Comparison of ENCODE assay signal across 9 cellular contexts in genomic region chr1:164602480-164603093, GRCh38. TPM values are rescaled to one million over a fixed set of nuclear protein-coding genes. Genes with fewer than 3 reads are reported as not detected.
DNase-seq lines count a peak whose midpoint lies in the region; ATAC-seq and TF ChIP-seq lines count a peak whose summit lies in the region.
"Had no signal": no experiment of that assay in that cellular context is flagged by ENCODE, and none has a peak within 500 bp of the region (broad histone marks: within the 10 kb centered on the region; RNA-seq: fewer than 3 reads in every experiment).

No MANE protein-coding gene starts in this region.

- no peak overlapping the region for H4K91ac ChIP-seq in H9 (ENCODE audit: insufficient read length, low read depth, low read length)

- H3K9me3 ChIP-seq in H9 (ENCODE audit: control insufficient read depth, low read depth, low read length): no peaks in the 10 kb centered on the region

- peak overlapping the region; percentile 91 for H2BK12ac ChIP-seq in H9 (ENCODE audit: insufficient read length, low read depth, low read length)

- peak overlapping the region; percentile 51 to 69 for H3K4me3 Mint-ChIP-seq in H9
- H3K4me3 Mint-ChIP-seq: stimulated activated naive CD8-positive, alpha-beta T cell treated with anti-CD3 and anti-CD28 coated beads, Interleukin-15, Interleukin-2, amounts not matched to agents 100 ng/mL and 50 ng/mL, for 24 hours had no signal

- intact Hi-C loops in left ventricle myocardium superior (cut with micrococcal nuclease): no loop called here

- no peak for TF ChIP-seq CTCF in H9 (conservative IDR thresholded peaks at IDR 0.05)

- peak overlapping the region; percentile 38 for H3K4me2 ChIP-seq in H9 (ENCODE audit: insufficient read depth, insufficient read length, low read length)

- H3K14ac ChIP-seq in H9 (ENCODE audit: insufficient read depth, low read length): no peak overlapping the region

- H2AFZ ChIP-seq in H9 (ENCODE audit: low read length): no peak overlapping the region

- H4K20me1 ChIP-seq in H9 (ENCODE audit: control insufficient read depth, insufficient read depth, insufficient read length): no peaks in the 10 kb centered on the region

- peaks cover 87 to 91% of the 10 kb centered on the region in 2 experiments for H3K4me1 Mint-ChIP-seq in H9

- WGBS in H9 (ENCODE audit: extremely low coverage, insufficient read length, low lambda C conversion rate): no CpG with 5 or more reads among the region's 10 CpGs

- DNase-seq in H9 (peak; percentile 72), left ventricle myocardium superior (peak; percentile 72), HuH-7 (ENCODE audit: low spot score) (no peak), AML-193 (lab: John Stamatoyannopoulos, UW) (no peak), SKM-1 (lab: John Stamatoyannopoulos, UW; ENCODE audit: unreplicated experiment) (no peak)

- no peak overlapping the region for H2BK20ac ChIP-seq in H9 (ENCODE audit: low read depth, low read length, poor library complexity, severe bottlenecking)

- peak; percentile 68 for ATAC-seq in SK-N-SH treated with all-trans-retinoic acid at 6 μM for 48 hours
- peak; percentile 82 for ATAC-seq in left ventricle myocardium superior
- no peak for ATAC-seq in GM19035 (IDR thresholded peaks at IDR 0.05; ENCODE audit: unreplicated experiment)

- H3K56ac ChIP-seq in H9 (ENCODE audit: insufficient read length, low read depth, low read length): no peak overlapping the region

- H3K79me2 ChIP-seq in H9 (ENCODE audit: insufficient read depth, low read length): peaks cover 19% of the 10 kb centered on the region; the same call in 1 of the 2 replicates

- no peak overlapping the region for H4K5ac ChIP-seq in H9 (ENCODE audit: insufficient read length, low read depth, low read length)

- H3K4ac ChIP-seq in H9 (ENCODE audit: low read depth, low read length): no peak overlapping the region

- peaks cover 13 to 21% (median 20%) of the 10 kb centered on the region in 3 experiments; a peak in 5 of 7 replicates for H3K36me3 Mint-ChIP-seq in H9 (ENCODE audit: insufficient read depth in 1 of 3, low read depth in 3 of 3)

- H2BK15ac ChIP-seq in H9 (ENCODE audit: low read depth, low read length): no peak overlapping the region

- peak overlapping the region; percentile 97 to 100 (median 99) for H3K27ac Mint-ChIP-seq in H9
- H3K27ac Mint-ChIP-seq: stimulated activated naive CD8-positive, alpha-beta T cell treated with anti-CD3 and anti-CD28 coated beads, Interleukin-15, Interleukin-2, amounts not matched to agents 100 ng/mL and 50 ng/mL, for 24 hours had no signal

- H2BK120ac ChIP-seq in H9 (ENCODE audit: low read depth, low read length, poor library complexity, severe bottlenecking): no peak overlapping the region

- peak overlapping the region; percentile 94 for H3K27ac ChIP-seq in H9 (ENCODE audit: insufficient read length, low read depth, low read length)
- peak overlapping the region in 17 of 21 experiments; percentile 19 to 75 (median 49) for H3K27ac ChIP-seq in skin epidermis

- H3K23me2 ChIP-seq in H9 (ENCODE audit: insufficient read length, low read depth, low read length, poor library complexity, severe bottlenecking): peaks cover 5% of the 10 kb centered on the region

- no peak overlapping the region for H2AK5ac ChIP-seq in H9 (ENCODE audit: insufficient read length, low read length)

- H3K27me3 Mint-ChIP-seq in H9 (ENCODE audit: low read depth): no peaks in the 10 kb centered on the region

- H3K4me3 ChIP-seq in skin epidermis: peak overlapping the region in 1 of 7 experiments; percentile 14

- peak overlapping the region; percentile 55 for H3K18ac ChIP-seq in H9 (ENCODE audit: insufficient read length, low read depth, low read length)

- no peak overlapping the region for H4K8ac ChIP-seq in H9 (replicated peaks; ENCODE audit: insufficient read length, low read depth, low read length)

- H3T11ph ChIP-seq in H9 (ENCODE audit: low read length): no peak overlapping the region

- H3K9me3 Mint-ChIP-seq in H9: no peaks in the 10 kb centered on the region
- H3K9me3 Mint-ChIP-seq: stimulated activated naive CD8-positive, alpha-beta T cell treated with anti-CD3 and anti-CD28 coated beads, Interleukin-15, Interleukin-2, amounts not matched to agents 100 ng/mL and 50 ng/mL, for 24 hours had no signal

- peak overlapping the region; percentile 35 for H3K9ac ChIP-seq in H9 (ENCODE audit: extremely low read depth, insufficient read length, low read length)

- no peak overlapping the region for H3K23ac ChIP-seq in H9 (ENCODE audit: insufficient read length, low read depth, low read length)

- H3K79me1 ChIP-seq in H9 (ENCODE audit: insufficient read depth, low read depth, low read length, poor library complexity, severe bottlenecking): no peaks in the 10 kb centered on the region

- no peaks in the 10 kb centered on the region for H3K27me3 ChIP-seq in H9 (ENCODE audit: insufficient read depth, low read length)

- H3K4me1 ChIP-seq in H9 (ENCODE audit: insufficient read depth, low read length): peaks cover 18% of the 10 kb centered on the region

- H2BK5ac ChIP-seq in H9 (ENCODE audit: insufficient read length, low read length): no peak overlapping the region

TF ChIP-seq in SK-N-SH treated with all-trans-retinoic acid at 6 μM for 48 hours, 23 proteins besides CTCF, POLR2A, EP300 and RAD21:
- TF ChIP-seq GLIS3 (CRISPR knock-in tag; IDR thresholded peaks at IDR 0.05) (no peak), ZNF70 (CRISPR knock-in tag; IDR thresholded peaks at IDR 0.05) (no peak), CSRNP3 (CRISPR knock-in tag; IDR thresholded peaks at IDR 0.05) (no peak), ISL1 (CRISPR knock-in tag; IDR thresholded peaks at IDR 0.05) (no peak), OSR1 (CRISPR knock-in tag; IDR thresholded peaks at IDR 0.05) (no peak), TCF4 (CRISPR knock-in tag; IDR thresholded peaks at IDR 0.05; ENCODE audit: borderline replicate concordance) (no peak), RARB (CRISPR knock-in tag; IDR thresholded peaks at IDR 0.05) (no peak), ARNTL (CRISPR knock-in tag; IDR thresholded peaks at IDR 0.05; ENCODE audit: borderline replicate concordance, low read depth) (no peak), BACH2 (CRISPR knock-in tag; IDR thresholded peaks at IDR 0.05; ENCODE audit: borderline replicate concordance) (no peak), TOX (CRISPR knock-in tag; IDR thresholded peaks at IDR 0.05; ENCODE audit: borderline replicate concordance) (no peak), CREB5 (CRISPR knock-in tag; IDR thresholded peaks at IDR 0.05; ENCODE audit: low read depth) (no peak), POU6F1 (CRISPR knock-in tag; IDR thresholded peaks at IDR 0.05; ENCODE audit: borderline replicate concordance, low read depth) (no peak)

RNA-seq across cellular contexts. Expression of gene PBX1, which starts 43.6 kb away (rescaled TPM):
- total RNA-seq in H9 (2021) (133 and 142 TPM in 2 replicates), left ventricle myocardium superior (69.6 TPM)

Comparison
In these comparisons a context has a peak if more than half of its experiments do, and no peak if none do; other contexts are left out.
1. DNase-seq: peak in H9 (single experiment) and left ventricle myocardium superior (single experiment); none in HuH-7 (single experiment), AML-193 (0 of 2) and SKM-1 (single experiment).